In the genomic region with DNA sequence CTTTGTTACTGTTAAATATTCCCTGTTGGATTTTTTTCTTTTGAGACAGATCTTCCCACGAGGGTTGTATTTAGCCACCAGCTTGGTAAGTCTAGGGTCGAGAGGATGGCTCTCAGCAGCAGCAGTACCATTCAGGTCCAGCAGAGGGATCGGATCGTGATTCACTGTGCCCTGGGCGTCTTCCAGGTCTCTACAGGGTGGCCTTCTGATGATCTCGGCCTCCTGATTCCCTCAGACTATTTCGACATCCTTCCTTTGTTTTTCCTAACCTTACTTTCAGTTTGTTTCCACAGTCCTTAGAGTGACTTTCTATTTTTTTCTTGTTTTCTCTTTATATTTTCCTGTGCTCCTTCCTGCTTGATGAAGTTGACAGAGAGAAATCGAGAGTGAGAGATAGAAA, we compare ENCODE assay signal across 10 cellular contexts.
DNase-seq lines count a peak whose midpoint lies in the region; ATAC-seq and TF ChIP-seq lines count a peak whose summit lies in the region.
"Had no signal": no experiment of that assay in that cellular context is flagged by ENCODE, and none has a peak within 500 bp of the region (broad histone marks: within the 10 kb centered on the region; RNA-seq: fewer than 3 reads in every experiment).

No MANE protein-coding gene starts in this region.

- intact Hi-C loops in left ventricle myocardium inferior (cut with micrococcal nuclease): no loop called here
- intact Hi-C loops in right cardiac atrium (cut with DNase I): no loop called here

- H3K4me3 Mint-ChIP-seq in type B pancreatic cell (no peak overlapping the region), mesothelial cell of epicardium (no peak overlapping the region)

- H3K4me1 ChIP-seq in left ventricle myocardium inferior (no peaks in the 10 kb centered on the region), right cardiac atrium (ENCODE audit: control insufficient read depth, insufficient read depth, low read length) (no peaks in the 10 kb centered on the region)

- ATAC-seq in right cardiac atrium (no peak), GM18517 (IDR thresholded peaks at IDR 0.05; ENCODE audit: unreplicated experiment) (no peak)

- H3K27ac Mint-ChIP-seq in type B pancreatic cell: no peak overlapping the region
- no peak overlapping the region for H3K27ac Mint-ChIP-seq in mesothelial cell of epicardium

- no peak for DNase-seq in left ventricle myocardium inferior
- DNase-seq in right cardiac atrium: no peak
- peak; percentile 86 for DNase-seq in MV-4-11 (lab: John Stamatoyannopoulos, UW)
- DNase-seq in choroid plexus epithelial cell (ENCODE audit: low read depth): peak; percentile 78
- no peak for DNase-seq in type B pancreatic cell (ENCODE audit: extremely low spot score, unreplicated experiment)
- no peak for DNase-seq in stimulated activated CD4-positive, alpha-beta T cell treated with anti-CD3 and anti-CD28 coated beads, Interleukin-4, amount 100 ng/mL, for 24 hours
- no peak for DNase-seq in mesothelial cell of epicardium (ENCODE audit: low spot score in 2 of 2, unreplicated experiment in 2 of 2)
- DNase-seq: NCI-H187 treated with DMSO at 0.1 percent for 48 hours, nucleus accumbens had no signal

- H3K4me3 ChIP-seq in left ventricle myocardium inferior (no peak overlapping the region), right cardiac atrium (ENCODE audit: low read length) (no peak overlapping the region), choroid plexus epithelial cell (ENCODE audit: low read depth, low read length) (no peak overlapping the region)

- H3K9me3 Mint-ChIP-seq in type B pancreatic cell (peaks cover 68% of the 10 kb centered on the region), mesothelial cell of epicardium (peaks cover 96% of the 10 kb centered on the region)

- H3K27me3 Mint-ChIP-seq in type B pancreatic cell: no peaks in the 10 kb centered on the region
- H3K27me3 Mint-ChIP-seq in mesothelial cell of epicardium (ENCODE audit: low read depth): no peaks in the 10 kb centered on the region

- TF ChIP-seq CTCF in left ventricle myocardium inferior (IDR thresholded peaks at IDR 0.05; ENCODE audit: borderline replicate concordance) (peak; percentile 21), choroid plexus epithelial cell (conservative IDR thresholded peaks at IDR 0.05; ENCODE audit: low read depth, low read length) (peak; percentile 71), type B pancreatic cell (conservative IDR thresholded peaks at IDR 0.05) (peak; percentile 52), mesothelial cell of epicardium (IDR thresholded peaks at IDR 0.05; ENCODE audit: unreplicated experiment) (no peak)

- no peaks in the 10 kb centered on the region for H3K4me1 Mint-ChIP-seq in type B pancreatic cell (ENCODE audit: unreplicated experiment)
- no peaks in the 10 kb centered on the region for H3K4me1 Mint-ChIP-seq in mesothelial cell of epicardium

- peaks cover 55% of the 10 kb centered on the region for H3K36me3 ChIP-seq in left ventricle myocardium inferior

- H3K36me3 Mint-ChIP-seq in type B pancreatic cell: peaks cover 84% of the 10 kb centered on the region
- peaks cover 88% of the 10 kb centered on the region for H3K36me3 Mint-ChIP-seq in mesothelial cell of epicardium

- H3K9me3 ChIP-seq in left ventricle myocardium inferior (replicated peaks) (peaks cover 5% of the 10 kb centered on the region), right cardiac atrium (ENCODE audit: control insufficient read depth, low read length) (no peaks in the 10 kb centered on the region)

- H3K27me3 ChIP-seq in left ventricle myocardium inferior (ENCODE audit: low read depth) (no peaks in the 10 kb centered on the region), right cardiac atrium (ENCODE audit: control insufficient read depth, insufficient read depth) (no peaks in the 10 kb centered on the region)

- H3K27ac ChIP-seq in left ventricle myocardium inferior (replicated peaks): no peak overlapping the region
- no peak overlapping the region for H3K27ac ChIP-seq in right cardiac atrium (ENCODE audit: low read length)

- 93% methylated on average over 8 of the region's 8 CpGs for WGBS in right cardiac atrium

Comparison
In these comparisons a context has a peak if more than half of its experiments do, and no peak if none do; other contexts are left out.
1. DNase-seq: peak in MV-4-11 (single experiment) and choroid plexus epithelial cell (single experiment); none in left ventricle myocardium inferior (single experiment), right cardiac atrium (0 of 3), type B pancreatic cell (single experiment), stimulated activated CD4-positive, alpha-beta T cell treated with anti-CD3 and anti-CD28 coated beads, Interleukin-4, amount 100 ng/mL, for 24 hours (single experiment) and mesothelial cell of epicardium (0 of 2).